In the genomic region with DNA sequence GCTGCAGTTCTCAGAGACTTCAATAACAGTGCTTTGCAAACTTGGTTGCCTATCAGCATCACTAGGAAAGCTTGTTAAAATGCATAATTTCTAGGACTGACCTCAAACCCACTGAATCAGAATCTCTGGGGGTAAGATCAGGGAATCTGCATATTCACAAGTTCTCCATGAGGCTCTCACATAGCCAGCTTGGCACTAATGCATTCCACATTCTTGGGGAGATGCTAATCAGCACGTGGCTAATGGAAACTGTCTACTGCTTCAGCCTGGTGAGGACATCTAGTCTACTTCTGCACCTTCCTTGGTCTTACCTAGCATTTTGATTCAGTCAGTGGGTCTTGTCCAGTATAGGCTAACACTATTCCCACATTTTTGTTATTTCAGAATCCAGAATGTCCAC, we compare ENCODE assay signal across 17 cellular contexts. TPM values are rescaled to one million over a fixed set of nuclear protein-coding genes. Genes with fewer than 3 reads are reported as not detected.
DNase-seq lines count a peak whose midpoint lies in the region; FAIRE-seq and TF ChIP-seq lines count a peak whose summit lies in the region.
"Had no signal": no experiment of that assay in that cellular context is flagged by ENCODE, and none has a peak within 500 bp of the region (broad histone marks: within the 10 kb centered on the region; RNA-seq: fewer than 3 reads in every experiment).

No MANE protein-coding gene starts in this region.

- no peaks in the 10 kb centered on the region for H3K27me3 ChIP-seq in neuronal stem cell (ENCODE audit: control insufficient read depth in 3 of 3, insufficient read depth in 3 of 3, low read depth in 1 of 3, low read length in 3 of 3)
- H3K27me3 ChIP-seq in PC-9 (ENCODE audit: insufficient read depth, low read depth) = no peaks in the 10 kb centered on the region

- TF ChIP-seq CTCF in AG04449 (IDR thresholded peaks at IDR 0.05; ENCODE audit: insufficient read depth, low read length, missing control alignments) (no peak), PC-9 (conservative IDR thresholded peaks at IDR 0.05) (no peak)

- no peak overlapping the region for H3K18ac ChIP-seq in neuronal stem cell (ENCODE audit: low read length)

- no peak overlapping the region for H2BK15ac ChIP-seq in neuronal stem cell (ENCODE audit: low read length)

- H2AK5ac ChIP-seq in neuronal stem cell (ENCODE audit: low read depth, low read length) = no peak overlapping the region

- WGBS in neuronal stem cell (ENCODE audit: extremely low coverage in 2 of 2, insufficient read length in 2 of 2, insufficient replicate concordance in 1 of 2), 2 donors = no CpG with 5 or more reads among the region's 1 CpG

- no peak overlapping the region for H4K91ac ChIP-seq in neuronal stem cell (ENCODE audit: low read depth, low read length, poor library complexity)

- H3K4me1 ChIP-seq in neuronal stem cell (ENCODE audit: control insufficient read depth in 2 of 2, insufficient read depth in 1 of 2, low read depth in 1 of 2, low read length in 2 of 2) (no peaks in the 10 kb centered on the region), PC-9 (replicated peaks; ENCODE audit: insufficient read depth) (no peaks in the 10 kb centered on the region)

- intact Hi-C loops in PC-9 (cut with micrococcal nuclease; ENCODE audit: unreplicated experiment) = no loop called here

- no peak overlapping the region for H3K4me3 ChIP-seq in AG04449 (ENCODE audit: low read depth, low read length)
- H3K4me3 ChIP-seq in neuronal stem cell (ENCODE audit: low read length in 2 of 2) = no peak overlapping the region
- no peak overlapping the region for H3K4me3 ChIP-seq in PC-9
- H3K4me3 ChIP-seq: lower lobe of right lung had no signal

- no peak overlapping the region for H3K4ac ChIP-seq in neuronal stem cell (ENCODE audit: low read length)

- POLR2A ChIA-PET in AG04449 (lab: Yijun Ruan, JAX) = no interaction called here
- POLR2A ChIA-PET in PC-9 (lab: Charles Lee; ENCODE audit: unreplicated experiment) = no interaction called here

- H3K36me3 ChIP-seq in neuronal stem cell (replicated peaks in 1 of 2; ENCODE audit: control insufficient read depth in 2 of 2, insufficient read depth in 2 of 2, low read length in 2 of 2) = no peaks in the 10 kb centered on the region
- no peaks in the 10 kb centered on the region for H3K36me3 ChIP-seq in PC-9 (ENCODE audit: low read depth)
- H3K36me3 ChIP-seq: lower lobe of right lung had no signal

- no peaks in the 10 kb centered on the region for H3F3A ChIP-seq in PC-9 (ENCODE audit: insufficient read depth, low read depth)

- no peak overlapping the region for H3K9ac ChIP-seq in neuronal stem cell (ENCODE audit: low read depth, low read length, poor library complexity)

- no peak for TF ChIP-seq POLR2A in H54 (IDR thresholded peaks at IDR 0.05; ENCODE audit: low read depth, low read length)

- H4K8ac ChIP-seq in neuronal stem cell (ENCODE audit: low read depth, low read length) = no peak overlapping the region

- H2AFZ ChIP-seq in neuronal stem cell (ENCODE audit: low read length) = no peak overlapping the region
- no peak overlapping the region for H2AFZ ChIP-seq in PC-9

- H3K79me2 ChIP-seq in PC-9 (ENCODE audit: low read depth) = no peaks in the 10 kb centered on the region

- H3K79me1 ChIP-seq in neuronal stem cell (ENCODE audit: low read depth, low read length) = no peaks in the 10 kb centered on the region

- H3K27ac ChIP-seq in neuronal stem cell (replicated peaks; ENCODE audit: low read length) (no peak overlapping the region), PC-9 (no peak overlapping the region)
- H3K27ac ChIP-seq: lower lobe of right lung had no signal

- H2BK5ac ChIP-seq in neuronal stem cell (ENCODE audit: low read length) = no peak overlapping the region

- H4K20me1 ChIP-seq in PC-9 (ENCODE audit: insufficient read depth) = no peaks in the 10 kb centered on the region

- H3K9me3 ChIP-seq in neuronal stem cell (replicated peaks in 1 of 2; ENCODE audit: control insufficient read depth in 2 of 2, insufficient read depth in 1 of 2, low read depth in 1 of 2, low read length in 2 of 2) (no peaks in the 10 kb centered on the region), PC-9 (ENCODE audit: insufficient read depth, low read depth) (no peaks in the 10 kb centered on the region)
- H3K9me3 ChIP-seq: lower lobe of right lung had no signal

- no peak overlapping the region for H3K14ac ChIP-seq in neuronal stem cell (ENCODE audit: low read length)

- H2BK120ac ChIP-seq in neuronal stem cell (ENCODE audit: low read depth, low read length) = no peak overlapping the region

- BruUV-seq in PC-9 (replicated peaks; lab: Mats Ljungman, UMichigan) = no TSS peak

- no peaks in the 10 kb centered on the region for H3K9me2 ChIP-seq in PC-9 (ENCODE audit: insufficient read depth)

- DNase-seq in AG04449 (ENCODE audit: low read depth, low spot score) (peak; percentile 41), H54 (ENCODE audit: insufficient read length, low spot score) (no peak), astrocyte of the hippocampus (ENCODE audit: low read depth, low spot score) (peak; percentile 85), iris pigment epithelial cell (ENCODE audit: low read depth) (peak; percentile 67), SKM-1 treated with dmso at 0.1 percent for 144 hours (lab: John Stamatoyannopoulos, UW; ENCODE audit: unreplicated experiment) (no peak), activated gamma-delta T cell (lab: John Stamatoyannopoulos, UW) (no peak), neuronal stem cell (ENCODE audit: low spot score) (no peak), PC-9 (no peak)
- DNase-seq: activated naive CD8-positive, alpha-beta T cell treated with anti-CD3 and anti-CD28 coated beads, Interleukin-2, amount 50 U/mL, for 24 hours; CD4-positive, alpha-beta T cell; H9; hippocampal formation; lower lobe of right lung; NCI-H510A treated with DMSO at 0.1 percent for 48 hours; right cardiac atrium had no signal

- peak; percentile 11 for FAIRE-seq in H54 (lab: Jason Lieb, UNC)
- FAIRE-seq: bronchial epithelial cell, keratinocyte had no signal

- H3K4me2 ChIP-seq in neuronal stem cell (ENCODE audit: insufficient read depth, low read length, poor library complexity, severe bottlenecking) = no peak overlapping the region
- H3K4me2 ChIP-seq in PC-9 = no peak overlapping the region

- H3K23ac ChIP-seq in neuronal stem cell (ENCODE audit: low read depth, low read length, poor library complexity) = no peak overlapping the region

- CTCF ChIA-PET in AG04449 (lab: Yijun Ruan, JAX) = interaction anchor here (1.4 kb wide), 1 partner anchor 80 kb away, joined by 4 read pairs; no protein-coding TSS in a partner anchor
- CTCF ChIA-PET in PC-9 (lab: Charles Lee) = no interaction called here

- H2BK12ac ChIP-seq in neuronal stem cell (ENCODE audit: low read length) = no peak overlapping the region

RNA-seq across cellular contexts. Expression of a gene that starts 56.3 kb away (rescaled TPM):
- polyA plus RNA-seq in neuronal stem cell (2013, experiment 1 of 2) = 2.4 TPM
- 2.5 TPM for polyA plus RNA-seq in neuronal stem cell (2013, experiment 2 of 2)
- 4.5 and 6.8 TPM in 2 replicates for total RNA-seq in PC-9 (2021)

RNA-seq across cellular contexts. Expression of a gene that starts 56.6 kb away (rescaled TPM):
- polyA plus RNA-seq in neuronal stem cell (2013, experiment 1 of 2) = 30.8 TPM
- polyA plus RNA-seq in neuronal stem cell (2013, experiment 2 of 2) = 29.5 TPM
- 45.9 and 46.1 TPM in 2 replicates for total RNA-seq in PC-9 (2021)

Comparison
In these comparisons a context has a peak if more than half of its experiments do, and no peak if none do; other contexts are left out.
1. DNase-seq: peak in AG04449 (single experiment), astrocyte of the hippocampus (single experiment) and iris pigment epithelial cell (single experiment); none in H54 (single experiment), SKM-1 treated with dmso at 0.1 percent for 144 hours (single experiment), activated gamma-delta T cell (single experiment), neuronal stem cell (single experiment) and PC-9 (0 of 2).